In the genomic region with DNA sequence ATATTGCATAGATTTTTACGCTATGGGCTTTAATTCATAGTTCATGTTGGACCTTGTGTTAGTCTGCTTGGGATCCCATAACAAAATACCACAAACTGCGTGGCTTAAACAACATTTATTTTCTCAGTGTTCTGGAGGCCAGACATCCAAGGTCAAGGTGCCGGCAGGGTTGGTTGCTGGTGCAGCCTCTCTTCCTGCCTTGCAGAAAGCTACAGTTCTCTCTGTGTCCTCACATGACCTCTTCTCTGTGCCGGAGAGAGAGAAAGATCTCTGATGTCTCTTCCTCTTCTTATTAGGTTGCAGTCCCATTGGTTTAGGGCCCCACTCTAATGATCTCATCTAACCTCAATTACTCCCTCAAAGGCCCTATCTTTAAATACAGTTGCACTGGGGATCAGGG, we compare ENCODE assay signal across 1 cellular context.
TF ChIP-seq lines count a peak whose summit lies in the region.

No MANE protein-coding gene starts in this region.

TF ChIP-seq in K562, 482 proteins besides CTCF, POLR2A, EP300 and RAD21 (continued from another document):
- TF ChIP-seq, protein P1, sequence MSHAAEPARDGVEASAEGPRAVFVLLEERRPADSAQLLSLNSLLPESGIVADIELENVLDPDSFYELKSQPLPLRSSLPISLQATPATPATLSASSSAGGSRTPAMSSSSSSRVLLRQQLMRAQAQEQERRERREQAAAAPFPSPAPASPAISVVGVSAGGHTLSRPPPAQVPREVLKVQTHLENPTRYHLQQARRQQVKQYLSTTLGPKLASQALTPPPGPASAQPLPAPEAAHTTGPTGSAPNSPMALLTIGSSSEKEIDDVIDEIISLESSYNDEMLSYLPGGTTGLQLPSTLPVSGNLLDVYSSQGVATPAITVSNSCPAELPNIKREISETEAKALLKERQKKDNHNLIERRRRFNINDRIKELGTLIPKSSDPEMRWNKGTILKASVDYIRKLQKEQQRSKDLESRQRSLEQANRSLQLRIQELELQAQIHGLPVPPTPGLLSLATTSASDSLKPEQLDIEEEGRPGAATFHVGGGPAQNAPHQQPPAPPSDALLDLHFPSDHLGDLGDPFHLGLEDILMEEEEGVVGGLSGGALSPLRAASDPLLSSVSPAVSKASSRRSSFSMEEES (CRISPR knock-in tag; IDR thresholded peaks at IDR 0.05): no peak
- TF ChIP-seq DDX20 (tag; IDR thresholded peaks at IDR 0.05; ENCODE audit: low read depth) (no peak), CTBP1 (IDR thresholded peaks at IDR 0.05; ENCODE audit: borderline replicate concordance) (peak; percentile 15; the same call in 1 of the 2 replicates), NEUROD1 (IDR thresholded peaks at IDR 0.05; ENCODE audit: borderline replicate concordance, low read depth, low read length, partially characterized antibody) (no peak), DPF2 (IDR thresholded peaks at IDR 0.05) (0 out of 2 replicates have a peak, but pooled peaks have one; percentile 21), BRCA1 (IDR thresholded peaks at IDR 0.05) (no peak), BRCA1 (CRISPR knock-in tag; IDR thresholded peaks at IDR 0.05) (no peak), ZNF444 (CRISPR knock-in tag; IDR thresholded peaks at IDR 0.05) (no peak), POLR3G (IDR thresholded peaks at IDR 0.05; ENCODE audit: extremely low read depth, insufficient read length, insufficient replicate concordance) (no peak), ZNF766 (CRISPR knock-in tag; conservative IDR thresholded peaks at IDR 0.05) (no peak), ESRRA (IDR thresholded peaks at IDR 0.05; ENCODE audit: borderline replicate concordance, low read depth) (peak; percentile 80), PTRF (tag; IDR thresholded peaks at IDR 0.05) (no peak), ZNF584 (CRISPR knock-in tag; IDR thresholded peaks at IDR 0.05; ENCODE audit: low read depth) (no peak)
